In the genomic region with DNA sequence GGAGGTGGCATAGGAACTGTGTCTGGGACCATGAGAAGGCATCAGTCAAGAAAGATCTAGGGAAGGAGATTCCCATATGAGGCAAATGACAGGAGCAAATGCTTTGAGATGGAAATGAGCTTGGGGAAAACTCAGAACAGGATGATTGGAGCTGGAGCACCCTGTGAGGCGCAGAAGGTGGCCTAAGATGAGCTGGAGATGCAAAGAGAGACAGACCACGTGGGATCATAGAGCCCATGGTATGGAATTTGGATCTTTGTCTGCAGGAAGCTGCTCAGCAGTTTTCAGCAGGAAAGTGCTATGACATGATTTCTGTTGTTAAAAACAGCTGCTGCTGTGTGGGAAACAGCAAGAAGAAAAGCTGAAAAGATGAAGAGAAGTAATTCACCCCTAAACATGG, we compare ENCODE assay signal across 20 cellular contexts.
"Had no signal": no experiment of that assay in that cellular context is flagged by ENCODE, and none has a peak within 500 bp of the region (broad histone marks: within the 10 kb centered on the region; RNA-seq: fewer than 3 reads in every experiment).

No MANE protein-coding gene starts in this region.

- H3K9me3 ChIP-seq: left ventricle myocardium inferior, spleen, testis, upper lobe of right lung had no signal

- ATAC-seq: activated CD8-positive, alpha-beta T cell treated with anti-CD3 and anti-CD28 coated beads, Interleukin-2, amount 10 ng/mL, durations not matched to agents 7 days and 5 days; activated naive CD8-positive, alpha-beta T cell treated with anti-CD3 and anti-CD28 coated beads, Interleukin-2, amount 50 U/mL, for 24 hours; upper lobe of right lung had no signal

- H3K4me3 Mint-ChIP-seq: activated CD8-positive, alpha-beta T cell treated with anti-CD3 and anti-CD28 coated beads, Interleukin-2, amount 10 ng/mL, durations not matched to agents 7 days and 5 days; activated naive CD8-positive, alpha-beta T cell treated with anti-CD3 and anti-CD28 coated beads, Interleukin-2, amount 50 U/mL, for 24 hours; activated T-helper 1 cell treated with anti-CD3 and anti-CD28 coated beads, Interleukin-12 subunit alpha, Interleukin-12 subunit beta, Interleukin-2, Interleukin-4 antibody, amounts not matched to agents 30 ng/mL and 10 ng/mL and 1 ng/mL, durations not matched to agents 14 hours and 24 hours and 36 hours; nephron progenitor cell had no signal

- H3K9me3 Mint-ChIP-seq: activated naive CD8-positive, alpha-beta T cell treated with anti-CD3 and anti-CD28 coated beads, Interleukin-2, amount 50 U/mL, for 24 hours; activated T-helper 1 cell treated with anti-CD3 and anti-CD28 coated beads, Interleukin-12 subunit alpha, Interleukin-12 subunit beta, Interleukin-2, Interleukin-4 antibody, amounts not matched to agents 30 ng/mL and 10 ng/mL and 1 ng/mL, durations not matched to agents 14 hours and 24 hours and 36 hours had no signal

- H3K27me3 ChIP-seq: cardiac muscle cell, spleen, testis, upper lobe of right lung had no signal

- H3K4me1 ChIP-seq: testis had no signal

- DNase-seq: activated CD4-positive, alpha-beta T cell treated with anti-CD3 and anti-CD28 coated beads for 1 hour; activated CD4-positive, alpha-beta T cell treated with anti-CD3 and anti-CD28 coated beads, Interleukin-2, amount 50 U/mL, for 1 hour; activated CD8-positive, alpha-beta T cell treated with anti-CD3 and anti-CD28 coated beads, Interleukin-2, amount 10 ng/mL, durations not matched to agents 7 days and 5 days; activated gamma-delta T cell; activated naive CD4-positive, alpha-beta T cell treated with anti-CD3 and anti-CD28 coated beads, Interleukin-2, amount 50 U/mL, for 16 hours; activated naive CD8-positive, alpha-beta T cell treated with anti-CD3 and anti-CD28 coated beads, Interleukin-2, amount 50 U/mL, for 24 hours; cortex of kidney; left ventricle myocardium inferior; mammary epithelial cell; nephron progenitor cell; nucleus accumbens; spleen; stimulated activated CD4-positive, alpha-beta T cell treated with anti-CD3 and anti-CD28 coated beads, Interleukin-4, amount 100 ng/mL, for 1 hour; stimulated activated naive CD4-positive, alpha-beta T cell; testis; upper lobe of right lung; WERI-Rb-1 had no signal

- H3K4me1 Mint-ChIP-seq: activated naive CD8-positive, alpha-beta T cell treated with anti-CD3 and anti-CD28 coated beads, Interleukin-2, amount 50 U/mL, for 24 hours had no signal

- H3K36me3 ChIP-seq: cardiac muscle cell, left ventricle myocardium inferior, spleen, upper lobe of right lung, WERI-Rb-1 had no signal

- H3K4me3 ChIP-seq: cardiac muscle cell, left ventricle myocardium inferior, spleen, testis, upper lobe of right lung had no signal

- FAIRE-seq: endometrium had no signal

- H3K27ac ChIP-seq: cardiac muscle cell, left ventricle myocardium inferior, testis, upper lobe of right lung, WERI-Rb-1 had no signal

- H3K27ac Mint-ChIP-seq: activated CD8-positive, alpha-beta T cell treated with anti-CD3 and anti-CD28 coated beads, Interleukin-2, amount 10 ng/mL, durations not matched to agents 7 days and 5 days; activated naive CD8-positive, alpha-beta T cell treated with anti-CD3 and anti-CD28 coated beads, Interleukin-2, amount 50 U/mL, for 24 hours; activated T-helper 1 cell treated with anti-CD3 and anti-CD28 coated beads, Interleukin-12 subunit alpha, Interleukin-12 subunit beta, Interleukin-2, Interleukin-4 antibody, amounts not matched to agents 30 ng/mL and 10 ng/mL and 1 ng/mL, durations not matched to agents 14 hours and 24 hours and 36 hours; nephron progenitor cell had no signal
